1 cellular context compared by ENCODE assay signal in the genomic region with DNA sequence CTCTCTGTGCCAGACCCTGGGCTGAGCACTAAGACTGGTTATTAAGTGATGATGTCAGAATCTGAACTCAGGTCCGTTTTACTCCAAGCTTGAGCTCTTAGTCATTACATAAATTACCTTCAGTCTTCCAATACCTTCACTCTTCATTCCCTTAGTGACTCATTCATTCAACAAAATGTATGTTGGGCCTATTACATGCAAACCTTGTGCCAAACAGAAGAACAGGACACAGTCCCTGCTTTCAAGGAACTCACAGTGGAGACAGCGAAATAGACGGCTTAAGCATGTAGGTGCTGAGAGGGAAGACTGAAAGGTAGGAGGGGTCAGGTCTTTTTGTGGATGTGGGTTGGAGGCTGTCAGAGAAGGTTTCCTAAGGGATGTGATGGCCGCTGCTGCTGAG.
TF ChIP-seq lines count a peak whose summit lies in the region.

No MANE protein-coding gene starts in this region.

TF ChIP-seq in IMR-90, 13 proteins besides CTCF, POLR2A, EP300 and RAD21:
- TF ChIP-seq CEBPB (IDR thresholded peaks at IDR 0.05; ENCODE audit: low read depth, low read length) (no peak), FOS (IDR thresholded peaks at IDR 0.05; ENCODE audit: low read depth, low read length) (no peak), ELK1 (IDR thresholded peaks at IDR 0.05; ENCODE audit: borderline replicate concordance, low read depth, low read length) (no peak), MAZ (IDR thresholded peaks at IDR 0.05; ENCODE audit: borderline replicate concordance, low read depth, low read length) (no peak), CHD1 (IDR thresholded peaks at IDR 0.05; ENCODE audit: low read depth, low read length) (no peak), SMC3 (IDR thresholded peaks at IDR 0.05; ENCODE audit: low read depth, low read length) (no peak), NFE2L2 (IDR thresholded peaks at IDR 0.05; ENCODE audit: low read depth, low read length) (no peak), MAFK (IDR thresholded peaks at IDR 0.05; ENCODE audit: low read depth, low read length) (no peak), RCOR1 (IDR thresholded peaks at IDR 0.05; ENCODE audit: insufficient replicate concordance, low read length) (no peak), BHLHE40 (IDR thresholded peaks at IDR 0.05; ENCODE audit: low read depth, low read length) (no peak), MXI1 (IDR thresholded peaks at IDR 0.05; ENCODE audit: borderline replicate concordance, low read depth, low read length) (no peak), RFX5 (IDR thresholded peaks at IDR 0.05; ENCODE audit: low read depth, low read length) (no peak)
- TF ChIP-seq, protein P1, sequence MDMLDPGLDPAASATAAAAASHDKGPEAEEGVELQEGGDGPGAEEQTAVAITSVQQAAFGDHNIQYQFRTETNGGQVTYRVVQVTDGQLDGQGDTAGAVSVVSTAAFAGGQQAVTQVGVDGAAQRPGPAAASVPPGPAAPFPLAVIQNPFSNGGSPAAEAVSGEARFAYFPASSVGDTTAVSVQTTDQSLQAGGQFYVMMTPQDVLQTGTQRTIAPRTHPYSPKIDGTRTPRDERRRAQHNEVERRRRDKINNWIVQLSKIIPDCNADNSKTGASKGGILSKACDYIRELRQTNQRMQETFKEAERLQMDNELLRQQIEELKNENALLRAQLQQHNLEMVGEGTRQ (IDR thresholded peaks at IDR 0.05; ENCODE audit: low read depth, low read length) = no peak
